ENCODE assay signal across 10 cellular contexts in the genomic region with DNA sequence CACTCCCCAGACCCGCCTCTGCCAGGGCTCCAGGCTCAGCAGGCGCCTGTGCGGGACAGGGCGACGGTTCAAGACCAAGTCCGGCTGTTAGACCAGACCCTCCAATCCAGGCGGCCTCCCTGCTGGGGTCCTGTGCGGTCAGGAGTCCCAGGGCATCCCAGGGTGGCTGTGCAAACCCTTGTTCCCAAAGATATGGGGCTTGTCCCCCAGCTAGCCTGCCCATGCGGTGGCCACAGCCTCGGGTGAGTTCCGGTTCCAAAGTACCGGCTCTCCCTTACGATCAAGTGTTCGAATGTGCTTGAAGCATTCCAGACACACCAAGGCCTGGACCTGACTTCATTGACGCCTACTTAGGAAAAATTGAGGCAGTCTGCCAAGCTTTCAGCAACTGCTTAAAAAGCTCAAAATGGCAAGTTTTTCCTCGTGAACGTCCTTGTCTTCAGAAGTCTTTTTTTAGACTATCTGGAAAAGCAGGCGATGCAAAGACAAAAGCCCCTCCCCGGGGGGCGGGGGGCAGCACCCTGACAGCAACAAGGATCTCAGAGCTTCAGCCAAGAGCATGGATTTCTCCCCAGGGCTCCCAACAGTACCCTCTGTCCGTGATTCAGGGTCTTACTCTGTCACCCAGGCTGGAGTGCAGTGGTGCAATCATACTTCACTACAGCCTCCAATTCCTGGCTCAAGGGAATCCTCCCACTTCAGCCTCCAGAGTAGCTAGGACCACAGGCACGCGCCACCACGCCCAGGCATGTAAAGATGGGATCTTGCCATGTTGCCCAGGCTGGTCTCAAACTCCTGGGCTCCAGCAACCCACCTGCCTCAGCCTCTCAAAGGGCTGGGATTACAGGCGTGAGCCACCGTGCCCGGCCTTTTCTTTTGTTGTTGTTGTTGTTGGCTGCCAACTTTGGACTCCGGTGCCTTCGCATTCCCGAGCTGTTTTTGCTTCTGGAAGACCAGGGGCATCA. TPM values are rescaled to one million over a fixed set of nuclear protein-coding genes. Genes with fewer than 3 reads are reported as not detected.
A peak's percentile ranks its signal among the peaks of the same experiment; 100 is the strongest.
DNase-seq lines count a peak whose midpoint lies in the region; ATAC-seq and TF ChIP-seq lines count a peak whose summit lies in the region.
"Had no signal": no experiment of that assay in that cellular context is flagged by ENCODE, and none has a peak within 500 bp of the region (broad histone marks: within the 10 kb centered on the region; RNA-seq: fewer than 3 reads in every experiment).

No MANE protein-coding gene starts in this region.

- POLR2A ChIA-PET in activated CD4-positive, alpha-beta T cell treated with anti-CD3 and anti-CD28 coated beads, Interleukin-2, amount 10 ng/mL, durations not matched to agents 7 days and 5 days (lab: Charles Lee) = no interaction called here

- peak overlapping the region; percentile 54 for H3K4me3 Mint-ChIP-seq in activated CD4-positive, alpha-beta T cell treated with anti-CD3 and anti-CD28 coated beads, Interleukin-2, amount 10 ng/mL, durations not matched to agents 7 days and 5 days
- H3K4me3 Mint-ChIP-seq in brain (peak overlapping the region; percentile 37 to 77 (median 72)), mesothelial cell of epicardium (peak overlapping the region; percentile 53)

- H3K4me1 ChIP-seq in thymus (ENCODE audit: control insufficient read depth, insufficient read depth, low read length) = peaks cover 21% of the 10 kb centered on the region

- peak overlapping the region; percentile 69 for H3K27ac Mint-ChIP-seq in activated CD4-positive, alpha-beta T cell treated with anti-CD3 and anti-CD28 coated beads, Interleukin-2, amount 10 ng/mL, durations not matched to agents 7 days and 5 days
- H3K27ac Mint-ChIP-seq in brain (peak overlapping the region; percentile 63 to 98 (median 85)), mesothelial cell of epicardium (peak overlapping the region; percentile 59)

- 94% methylated on average over 30 of the region's 30 CpGs for WGBS in thymus

- H3K36me3 Mint-ChIP-seq in activated CD4-positive, alpha-beta T cell treated with anti-CD3 and anti-CD28 coated beads, Interleukin-2, amount 10 ng/mL, durations not matched to agents 7 days and 5 days (ENCODE audit: low read depth) = peaks cover 3% of the 10 kb centered on the region
- no peaks in the 10 kb centered on the region for H3K36me3 Mint-ChIP-seq in brain
- H3K36me3 Mint-ChIP-seq in mesothelial cell of epicardium = no peaks in the 10 kb centered on the region

- no peaks in the 10 kb centered on the region for H3K9me3 Mint-ChIP-seq in activated CD4-positive, alpha-beta T cell treated with anti-CD3 and anti-CD28 coated beads, Interleukin-2, amount 10 ng/mL, durations not matched to agents 7 days and 5 days
- H3K9me3 Mint-ChIP-seq in brain = no peaks in the 10 kb centered on the region
- H3K9me3 Mint-ChIP-seq in mesothelial cell of epicardium = no peaks in the 10 kb centered on the region

- DNase-seq in activated CD4-positive, alpha-beta T cell treated with anti-CD3 and anti-CD28 coated beads, Interleukin-2, amount 10 ng/mL, durations not matched to agents 7 days and 5 days = no peak
- DNase-seq in activated CD4-positive, alpha-beta T cell treated with anti-CD3 and anti-CD28 coated beads, Interleukin-2, amount 50 U/mL, for 48 hours = no peak
- DNase-seq in mesothelial cell of epicardium (ENCODE audit: low spot score in 2 of 2, unreplicated experiment in 2 of 2) (no peak), NCI-H187 treated with DMSO at 0.1 percent for 48 hours (lab: John Stamatoyannopoulos, UW) (no peak), NCI-H2107 treated with DMSO at 0.1 percent for 48 hours (lab: John Stamatoyannopoulos, UW; ENCODE audit: unreplicated experiment) (no peak)
- DNase-seq: BE2C had no signal

- CTCF ChIA-PET in activated CD4-positive, alpha-beta T cell treated with anti-CD3 and anti-CD28 coated beads, Interleukin-2, amount 10 ng/mL, durations not matched to agents 7 days and 5 days (lab: Charles Lee) = interaction anchor here (0.6 to 1.6 kb wide), 5 partner anchors 11 to 355 kb away, joined by 3 to 7 read pairs (median 3); no protein-coding TSS in a partner anchor

- TF ChIP-seq CTCF in brain (conservative IDR thresholded peaks at IDR 0.05) = no peak
- no peak for TF ChIP-seq CTCF in mesothelial cell of epicardium (IDR thresholded peaks at IDR 0.05; ENCODE audit: unreplicated experiment)

- H3K27me3 Mint-ChIP-seq in activated CD4-positive, alpha-beta T cell treated with anti-CD3 and anti-CD28 coated beads, Interleukin-2, amount 10 ng/mL, durations not matched to agents 7 days and 5 days = no peaks in the 10 kb centered on the region
- H3K27me3 Mint-ChIP-seq in brain (no peaks in the 10 kb centered on the region), mesothelial cell of epicardium (ENCODE audit: low read depth) (no peaks in the 10 kb centered on the region)

- peak overlapping the region; percentile 6 for H3K27ac ChIP-seq in thymus (ENCODE audit: low read depth)

- no peaks in the 10 kb centered on the region for H3K27me3 ChIP-seq in thymus (ENCODE audit: control insufficient read depth, insufficient read depth)
- H3K27me3 ChIP-seq: BE2C had no signal

- ATAC-seq in GM21528 (IDR thresholded peaks at IDR 0.05; ENCODE audit: low FRiP score, unreplicated experiment) = no peak
- ATAC-seq: left lobe of liver had no signal

- H3K4me1 Mint-ChIP-seq in activated CD4-positive, alpha-beta T cell treated with anti-CD3 and anti-CD28 coated beads, Interleukin-2, amount 10 ng/mL, durations not matched to agents 7 days and 5 days = peaks cover 12% of the 10 kb centered on the region
- H3K4me1 Mint-ChIP-seq in brain (peaks cover 43% of the 10 kb centered on the region), mesothelial cell of epicardium (peaks cover 14% of the 10 kb centered on the region)

- H3K9me3 ChIP-seq in thymus (ENCODE audit: control insufficient read depth) = peaks cover 2% of the 10 kb centered on the region
- H3K9me3 ChIP-seq: BE2C had no signal

- no peak overlapping the region for H3K4me3 ChIP-seq in thymus (ENCODE audit: low read length)

- H3K36me3 ChIP-seq in thymus (ENCODE audit: control insufficient read depth, insufficient read depth) = peaks cover 11% of the 10 kb centered on the region
- H3K36me3 ChIP-seq: BE2C had no signal

RNA-seq across cellular contexts. Expression of a gene that starts 2.3 kb away (rescaled TPM):
- total RNA-seq in activated CD4-positive, alpha-beta T cell treated with anti-CD3 and anti-CD28 coated beads, Interleukin-2, amount 10 ng/mL, durations not matched to agents 7 days and 5 days = 10 to 100 TPM; 61.3 to 66.2 TPM
- polyA plus RNA-seq in brain (ENCODE audit: insufficient read depth, low read depth, low replicate concordance) = 112 TPM
- 92.2 to 100 TPM (median 94.1 TPM) in 3 replicates for total RNA-seq in mesothelial cell of epicardium
- 125 TPM for polyA plus RNA-seq in thymus

RNA-seq across cellular contexts. Expression of a gene that starts 35.8 kb away (rescaled TPM):
- 10 to 100 TPM; 60.7 to 62.0 TPM for total RNA-seq in activated CD4-positive, alpha-beta T cell treated with anti-CD3 and anti-CD28 coated beads, Interleukin-2, amount 10 ng/mL, durations not matched to agents 7 days and 5 days
- polyA plus RNA-seq in brain (ENCODE audit: insufficient read depth, low read depth, low replicate concordance) (48.5 TPM), thymus (16.4 TPM)
- 105 to 110 TPM (median 105 TPM) in 3 replicates for total RNA-seq in mesothelial cell of epicardium
